Comparison of ENCODE assay signal across 1 cellular context in genomic region chr14:94599656-94600004, GRCh38.
TF ChIP-seq lines count a peak whose summit lies in the region.

No MANE protein-coding gene starts in this region.

TF ChIP-seq in IMR-90, 13 proteins besides CTCF, POLR2A, EP300 and RAD21:
- TF ChIP-seq FOS (IDR thresholded peaks at IDR 0.05; ENCODE audit: low read depth, low read length) = no peak
- no peak for TF ChIP-seq CHD1 (IDR thresholded peaks at IDR 0.05; ENCODE audit: low read depth, low read length)
- no peak for TF ChIP-seq USF2 (IDR thresholded peaks at IDR 0.05; ENCODE audit: low read depth, low read length)
- TF ChIP-seq BHLHE40 (IDR thresholded peaks at IDR 0.05; ENCODE audit: low read depth, low read length) = no peak
- no peak for TF ChIP-seq CEBPB (IDR thresholded peaks at IDR 0.05; ENCODE audit: low read depth, low read length)
- no peak for TF ChIP-seq SMC3 (IDR thresholded peaks at IDR 0.05; ENCODE audit: low read depth, low read length)
- TF ChIP-seq RCOR1 (IDR thresholded peaks at IDR 0.05; ENCODE audit: insufficient replicate concordance, low read length) = no peak
- no peak for TF ChIP-seq NFE2L2 (IDR thresholded peaks at IDR 0.05; ENCODE audit: low read depth, low read length)
- no peak for TF ChIP-seq MAZ (IDR thresholded peaks at IDR 0.05; ENCODE audit: borderline replicate concordance, low read depth, low read length)
- TF ChIP-seq MAFK (IDR thresholded peaks at IDR 0.05; ENCODE audit: low read depth, low read length) = no peak
- no peak for TF ChIP-seq RFX5 (IDR thresholded peaks at IDR 0.05; ENCODE audit: low read depth, low read length)
- no peak for TF ChIP-seq ELK1 (IDR thresholded peaks at IDR 0.05; ENCODE audit: borderline replicate concordance, low read depth, low read length)
- no peak for TF ChIP-seq MXI1 (IDR thresholded peaks at IDR 0.05; ENCODE audit: borderline replicate concordance, low read depth, low read length)
